ENCODE assay signal across 9 cellular contexts in the genomic region with DNA sequence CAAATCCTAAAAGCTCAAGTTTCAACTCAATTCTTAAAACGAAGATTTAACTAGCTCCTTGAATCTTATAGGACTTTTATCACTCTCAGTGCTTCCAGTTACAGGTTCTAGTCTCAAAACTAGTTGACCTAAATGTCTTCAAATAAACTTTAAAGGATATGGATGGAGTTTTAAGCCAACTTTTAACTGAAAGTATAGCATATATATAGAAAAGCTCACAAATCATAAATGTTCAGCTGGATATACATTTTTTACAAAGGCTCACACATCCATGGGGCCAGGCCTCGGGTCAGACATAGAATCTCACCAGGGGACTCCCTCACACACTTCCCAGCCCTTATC. TPM values are rescaled to one million over a fixed set of nuclear protein-coding genes. Genes with fewer than 3 reads are reported as not detected.
DNase-seq lines count a peak whose midpoint lies in the region; ATAC-seq, FAIRE-seq and TF ChIP-seq lines count a peak whose summit lies in the region.
"Had no signal": no experiment of that assay in that cellular context is flagged by ENCODE, and none has a peak within 500 bp of the region (broad histone marks: within the 10 kb centered on the region; RNA-seq: fewer than 3 reads in every experiment).

No MANE protein-coding gene starts in this region.

- H2AFZ ChIP-seq in keratinocyte (ENCODE audit: control insufficient read depth, low read length) = no peak overlapping the region

- H3K9me3 Mint-ChIP-seq in activated naive CD4-positive, alpha-beta T cell treated with anti-CD3 and anti-CD28 coated beads, Interleukin-2, amount 50 U/mL, for 24 hours = peaks cover 6% of the 10 kb centered on the region
- H3K9me3 Mint-ChIP-seq in activated naive CD4-positive, alpha-beta T cell treated with anti-CD3 and anti-CD28 coated beads, Interleukin-2, amount 50 U/mL, for 72 hours = peaks cover 14 to 15% of the 10 kb centered on the region in 2 donors
- peaks cover 19% of the 10 kb centered on the region for H3K9me3 Mint-ChIP-seq in activated T-helper 2 cell treated with anti-CD3 and anti-CD28 coated beads, Interferon-gamma antibody, Interleukin-2, Interleukin-4, amounts not matched to agents 10 μg/mL and 5 μg/mL and 100 μg/mL, durations not matched to agents 14 hours and 24 hours and 36 hours

- H3K4me1 Mint-ChIP-seq in activated naive CD4-positive, alpha-beta T cell treated with anti-CD3 and anti-CD28 coated beads, Interleukin-2, amount 50 U/mL, for 24 hours = peaks cover 9% of the 10 kb centered on the region
- peaks cover 8% of the 10 kb centered on the region for H3K4me1 Mint-ChIP-seq in activated T-helper 2 cell treated with anti-CD3 and anti-CD28 coated beads, Interferon-gamma antibody, Interleukin-2, Interleukin-4, amounts not matched to agents 10 μg/mL and 5 μg/mL and 100 μg/mL, durations not matched to agents 14 hours and 24 hours and 36 hours (ENCODE audit: low read depth)

- ATAC-seq in activated naive CD4-positive, alpha-beta T cell treated with anti-CD3 and anti-CD28 coated beads, Interleukin-2, amount 50 U/mL, for 72 hours = no peak
- ATAC-seq in GM21825 (IDR thresholded peaks at IDR 0.05; ENCODE audit: unreplicated experiment) = no peak

- H3K9me3 ChIP-seq in keratinocyte (ENCODE audit: control insufficient read depth, low read depth, low read length) (no peaks in the 10 kb centered on the region), suprapubic skin (no peaks in the 10 kb centered on the region)

- no peaks in the 10 kb centered on the region for H3K36me3 ChIP-seq in keratinocyte (ENCODE audit: control insufficient read depth in 2 of 2, extremely low read depth in 1 of 2, insufficient read depth in 2 of 2, low read length in 2 of 2)
- no peaks in the 10 kb centered on the region for H3K36me3 ChIP-seq in suprapubic skin

- peaks cover 5% of the 10 kb centered on the region for H3K36me3 Mint-ChIP-seq in activated naive CD4-positive, alpha-beta T cell treated with anti-CD3 and anti-CD28 coated beads, Interleukin-2, amount 50 U/mL, for 24 hours
- H3K36me3 Mint-ChIP-seq in activated naive CD4-positive, alpha-beta T cell treated with anti-CD3 and anti-CD28 coated beads, Interleukin-2, amount 50 U/mL, for 72 hours = peaks cover 16 to 21% of the 10 kb centered on the region in 2 donors
- H3K36me3 Mint-ChIP-seq in activated T-helper 2 cell treated with anti-CD3 and anti-CD28 coated beads, Interferon-gamma antibody, Interleukin-2, Interleukin-4, amounts not matched to agents 10 μg/mL and 5 μg/mL and 100 μg/mL, durations not matched to agents 14 hours and 24 hours and 36 hours (ENCODE audit: low read depth) = peaks cover 3% of the 10 kb centered on the region

- H3K27me3 ChIP-seq in keratinocyte (ENCODE audit: control insufficient read depth, extremely low read depth, insufficient read depth, low read length) (peaks cover 3% of the 10 kb centered on the region), suprapubic skin (no peaks in the 10 kb centered on the region)

- WGBS in suprapubic skin = 15% methylated on average over 2 of the region's 2 CpGs

- peak overlapping the region; percentile 75 for H3K4me2 ChIP-seq in keratinocyte (ENCODE audit: control insufficient read depth, extremely low read depth, insufficient read depth, low read depth, low read length)

- H3K27ac ChIP-seq in keratinocyte (ENCODE audit: control insufficient read depth, insufficient read depth, low read length) = no peak overlapping the region
- no peak overlapping the region for H3K27ac ChIP-seq in suprapubic skin

- no peak for TF ChIP-seq POLR2A in suprapubic skin (IDR thresholded peaks at IDR 0.05)

- H3K4me3 ChIP-seq in keratinocyte (ENCODE audit: control insufficient read depth in 2 of 3, extremely low read depth in 1 of 3, insufficient read depth in 2 of 3, low read depth in 1 of 3, low read length in 3 of 3) (peak overlapping the region in 1 of 3 experiments; percentile 73), suprapubic skin (peak overlapping the region; percentile 71)

- H3K9ac ChIP-seq in keratinocyte (ENCODE audit: control insufficient read depth, extremely low read depth, insufficient read depth, low read length) = no peak overlapping the region

- FAIRE-seq in keratinocyte (lab: Jason Lieb, UNC) = no peak

- H3K4me3 Mint-ChIP-seq in activated naive CD4-positive, alpha-beta T cell treated with anti-CD3 and anti-CD28 coated beads, Interleukin-2, amount 50 U/mL, for 24 hours = peak overlapping the region; percentile 82
- H3K4me3 Mint-ChIP-seq in activated T-helper 2 cell treated with anti-CD3 and anti-CD28 coated beads, Interferon-gamma antibody, Interleukin-2, Interleukin-4, amounts not matched to agents 10 μg/mL and 5 μg/mL and 100 μg/mL, durations not matched to agents 14 hours and 24 hours and 36 hours (ENCODE audit: low read depth) = peak overlapping the region; percentile 66

- TF ChIP-seq EP300 in suprapubic skin (IDR thresholded peaks at IDR 0.05) = no peak

- dilution Hi-C loops in keratinocyte (cut with MboI; ENCODE audit: extremely low pct_ligation_motif_present, low sequenced_read_pairs) = no loop called here

- no peaks in the 10 kb centered on the region for H3K79me2 ChIP-seq in keratinocyte (ENCODE audit: control insufficient read depth, insufficient read depth, low read length)

- no peaks in the 10 kb centered on the region for H4K20me1 ChIP-seq in keratinocyte (ENCODE audit: control insufficient read depth, extremely low read depth, insufficient read depth, low read length)

- peaks cover 24% of the 10 kb centered on the region for H3K27me3 Mint-ChIP-seq in activated naive CD4-positive, alpha-beta T cell treated with anti-CD3 and anti-CD28 coated beads, Interleukin-2, amount 50 U/mL, for 24 hours
- H3K27me3 Mint-ChIP-seq in activated T-helper 2 cell treated with anti-CD3 and anti-CD28 coated beads, Interferon-gamma antibody, Interleukin-2, Interleukin-4, amounts not matched to agents 10 μg/mL and 5 μg/mL and 100 μg/mL, durations not matched to agents 14 hours and 24 hours and 36 hours (ENCODE audit: low read depth) = peaks cover 59% of the 10 kb centered on the region

- no peak for DNase-seq in activated naive CD4-positive, alpha-beta T cell treated with anti-CD3 and anti-CD28 coated beads, Interleukin-2, amount 50 U/mL, for 72 hours (ENCODE audit: low spot score in 2 of 2)
- no peak for DNase-seq in activated T-helper 2 cell treated with anti-CD3 and anti-CD28 coated beads, Interferon-gamma antibody, Interleukin-2, Interleukin-4, amounts not matched to agents 10 μg/mL and 5 μg/mL and 100 μg/mL, durations not matched to agents 14 hours and 24 hours and 36 hours (ENCODE audit: low spot score)
- DNase-seq in keratinocyte (ENCODE audit: low read depth, low spot score) = no peak
- no peak for DNase-seq in suprapubic skin (ENCODE audit: low spot score in 2 of 2)
- DNase-seq in medulla oblongata (ENCODE audit: extremely low spot score) = no peak
- no peak for DNase-seq in iPS-NIHi11 (ENCODE audit: low spot score)

- intact Hi-C loops in activated T-helper 2 cell treated with anti-CD3 and anti-CD28 coated beads, Interferon-gamma antibody, Interleukin-2, Interleukin-4, amounts not matched to agents 10 μg/mL and 5 μg/mL and 100 μg/mL, durations not matched to agents 14 hours and 24 hours and 36 hours (cut with micrococcal nuclease) = loop anchor here (2.0 to 5.0 kb wide), 3 partner anchors 44 to 155 kb away; no protein-coding TSS in a partner anchor

- H3K9me1 ChIP-seq in keratinocyte (ENCODE audit: control insufficient read depth, extremely low read depth, insufficient read depth, low read length) = no peaks in the 10 kb centered on the region

- H3K27ac Mint-ChIP-seq in activated naive CD4-positive, alpha-beta T cell treated with anti-CD3 and anti-CD28 coated beads, Interleukin-2, amount 50 U/mL, for 24 hours = no peak overlapping the region
- H3K27ac Mint-ChIP-seq in activated naive CD4-positive, alpha-beta T cell treated with anti-CD3 and anti-CD28 coated beads, Interleukin-2, amount 50 U/mL, for 72 hours = no peak overlapping the region
- no peak overlapping the region for H3K27ac Mint-ChIP-seq in activated T-helper 2 cell treated with anti-CD3 and anti-CD28 coated beads, Interferon-gamma antibody, Interleukin-2, Interleukin-4, amounts not matched to agents 10 μg/mL and 5 μg/mL and 100 μg/mL, durations not matched to agents 14 hours and 24 hours and 36 hours
- H3K27ac Mint-ChIP-seq: activated naive CD4-positive, alpha-beta T cell treated with anti-CD3 and anti-CD28 coated beads for 36 hours had no signal

- TF ChIP-seq CTCF in keratinocyte (optimal IDR thresholded peaks at IDR 0.05 in 1 of 3, IDR thresholded peaks at IDR 0.05 in 1 of 3, conservative IDR thresholded peaks at IDR 0.05 in 1 of 3; ENCODE audit: extremely low read depth in 1 of 3, insufficient read depth in 2 of 3, low read length in 3 of 3) (no peak), suprapubic skin (IDR thresholded peaks at IDR 0.05) (no peak)

- no peaks in the 10 kb centered on the region for H3K4me1 ChIP-seq in keratinocyte (ENCODE audit: control insufficient read depth, extremely low read depth, insufficient read depth, low read length)
- H3K4me1 ChIP-seq in suprapubic skin = peaks cover 4% of the 10 kb centered on the region

RNA-seq across cellular contexts. Expression of a gene that starts 47.1 kb away (rescaled TPM):
- 10 to 100 TPM; 69.5 to 82.5 TPM for total RNA-seq in activated naive CD4-positive, alpha-beta T cell treated with anti-CD3 and anti-CD28 coated beads, Interleukin-2, amount 50 U/mL, for 72 hours
- total RNA-seq in activated T-helper 2 cell treated with anti-CD3 and anti-CD28 coated beads, Interferon-gamma antibody, Interleukin-2, Interleukin-4, amounts not matched to agents 10 μg/mL and 5 μg/mL and 100 μg/mL, durations not matched to agents 14 hours and 24 hours and 36 hours = 65.7 and 76.0 TPM in 2 replicates
- polyA plus RNA-seq in keratinocyte = 19.0 to 25.2 TPM (median 24.9 TPM) in 3 replicates
- 12.4 TPM for polyA plus RNA-seq in keratinocyte (2011; ENCODE audit: low read depth)
- polyA plus RNA-seq in keratinocyte (2011; cell fraction: cytosol; rRNA removed) = 11.7 and 15.6 TPM in 2 replicates
- 74.2 and 76.3 TPM in 2 replicates for polyA plus RNA-seq in keratinocyte (2011; cell fraction: nucleus; rRNA removed)
- 22.1 and 24.5 TPM in 2 replicates for polyA plus RNA-seq in keratinocyte (2012; ENCODE audit: low replicate concordance)
- polyA minus RNA-seq in keratinocyte = 15.0 to 32.6 TPM (median 20.8 TPM) in 3 replicates
- 8.8 TPM for polyA minus RNA-seq in keratinocyte (2011; cell fraction: cytosol; rRNA and poly(A)+ RNA removed)
- polyA minus RNA-seq in keratinocyte (2011; cell fraction: nucleus; rRNA and poly(A)+ RNA removed) = 44.4 and 84.5 TPM in 2 replicates
- total RNA-seq in suprapubic skin = 100 to 1,000 TPM in 2 of 4 donors, 10 to 100 TPM in 2; 72.1 to 210 (median 99.6) TPM
